1 cellular context compared by ENCODE assay signal in the genomic region with DNA sequence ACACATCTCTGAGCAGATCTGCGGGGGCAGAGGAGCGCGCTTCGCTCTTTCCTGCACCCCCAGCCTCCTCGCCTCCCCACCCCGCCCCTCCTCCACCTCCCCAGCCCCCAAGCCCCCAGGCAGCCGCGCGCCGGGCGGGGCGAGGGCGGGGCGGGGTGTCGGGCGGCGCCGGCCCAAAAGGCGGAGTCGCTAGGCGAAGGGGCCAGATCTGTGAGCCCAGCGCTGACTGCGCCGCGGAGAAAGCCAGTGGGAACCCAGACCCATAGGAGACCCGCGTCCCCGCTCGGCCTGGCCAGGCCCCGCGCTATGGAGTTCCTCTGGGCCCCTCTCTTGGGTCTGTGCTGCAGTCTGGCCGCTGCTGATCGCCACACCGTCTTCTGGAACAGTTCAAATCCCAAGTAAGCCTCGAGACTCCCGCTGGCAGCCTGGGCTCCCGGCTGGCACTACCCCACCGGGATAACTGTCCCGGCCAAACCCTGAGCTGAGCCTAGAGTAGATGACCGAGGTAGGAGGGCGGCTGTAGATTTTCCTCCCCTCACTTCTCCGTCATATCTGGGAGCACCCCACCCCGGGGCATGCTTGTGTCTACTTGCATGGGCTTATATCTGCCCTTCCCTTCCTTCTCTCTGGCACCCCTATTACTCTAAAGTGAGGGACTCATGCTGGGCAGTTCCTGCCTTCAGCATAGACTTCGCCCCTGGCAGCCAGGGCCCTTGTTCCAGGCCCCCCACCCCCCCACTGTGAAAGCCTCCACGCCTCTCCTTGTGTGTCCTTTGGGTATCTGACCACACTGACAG.
TF ChIP-seq lines count a peak whose summit lies in the region.

A gene with protein sequence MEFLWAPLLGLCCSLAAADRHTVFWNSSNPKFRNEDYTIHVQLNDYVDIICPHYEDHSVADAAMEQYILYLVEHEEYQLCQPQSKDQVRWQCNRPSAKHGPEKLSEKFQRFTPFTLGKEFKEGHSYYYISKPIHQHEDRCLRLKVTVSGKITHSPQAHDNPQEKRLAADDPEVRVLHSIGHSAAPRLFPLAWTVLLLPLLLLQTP (plus strand): TSS at position 205 of the 797 bp plus-strand sequence. CDS start 102 bp downstream, at position 307.

TF ChIP-seq in K562, 482 proteins besides CTCF, POLR2A, EP300 and RAD21 (continued from another document and continues in another):
- TF ChIP-seq, protein P1, sequence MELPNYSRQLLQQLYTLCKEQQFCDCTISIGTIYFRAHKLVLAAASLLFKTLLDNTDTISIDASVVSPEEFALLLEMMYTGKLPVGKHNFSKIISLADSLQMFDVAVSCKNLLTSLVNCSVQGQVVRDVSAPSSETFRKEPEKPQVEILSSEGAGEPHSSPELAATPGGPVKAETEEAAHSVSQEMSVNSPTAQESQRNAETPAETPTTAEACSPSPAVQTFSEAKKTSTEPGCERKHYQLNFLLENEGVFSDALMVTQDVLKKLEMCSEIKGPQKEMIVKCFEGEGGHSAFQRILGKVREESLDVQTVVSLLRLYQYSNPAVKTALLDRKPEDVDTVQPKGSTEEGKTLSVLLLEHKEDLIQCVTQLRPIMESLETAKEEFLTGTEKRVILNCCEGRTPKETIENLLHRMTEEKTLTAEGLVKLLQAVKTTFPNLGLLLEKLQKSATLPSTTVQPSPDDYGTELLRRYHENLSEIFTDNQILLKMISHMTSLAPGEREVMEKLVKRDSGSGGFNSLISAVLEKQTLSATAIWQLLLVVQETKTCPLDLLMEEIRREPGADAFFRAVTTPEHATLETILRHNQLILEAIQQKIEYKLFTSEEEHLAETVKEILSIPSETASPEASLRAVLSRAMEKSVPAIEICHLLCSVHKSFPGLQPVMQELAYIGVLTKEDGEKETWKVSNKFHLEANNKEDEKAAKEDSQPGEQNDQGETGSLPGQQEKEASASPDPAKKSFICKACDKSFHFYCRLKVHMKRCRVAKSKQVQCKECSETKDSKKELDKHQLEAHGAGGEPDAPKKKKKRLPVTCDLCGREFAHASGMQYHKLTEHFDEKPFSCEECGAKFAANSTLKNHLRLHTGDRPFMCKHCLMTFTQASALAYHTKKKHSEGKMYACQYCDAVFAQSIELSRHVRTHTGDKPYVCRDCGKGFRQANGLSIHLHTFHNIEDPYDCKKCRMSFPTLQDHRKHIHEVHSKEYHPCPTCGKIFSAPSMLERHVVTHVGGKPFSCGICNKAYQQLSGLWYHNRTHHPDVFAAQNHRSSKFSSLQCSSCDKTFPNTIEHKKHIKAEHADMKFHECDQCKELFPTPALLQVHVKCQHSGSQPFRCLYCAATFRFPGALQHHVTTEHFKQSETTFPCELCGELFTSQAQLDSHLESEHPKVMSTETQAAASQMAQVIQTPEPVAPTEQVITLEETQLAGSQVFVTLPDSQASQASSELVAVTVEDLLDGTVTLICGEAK (IDR thresholded peaks at IDR 0.05), result peak; percentile 41
- TF ChIP-seq, protein P1 (CRISPR knock-in tag; IDR thresholded peaks at IDR 0.05), result no peak
- TF ChIP-seq ZNF133 (CRISPR knock-in tag; IDR thresholded peaks at IDR 0.05) (no peak), MYBL2 (IDR thresholded peaks at IDR 0.05; ENCODE audit: low read depth) (no peak), MYBL2 (CRISPR knock-in tag; IDR thresholded peaks at IDR 0.05; ENCODE audit: borderline replicate concordance) (no peak), RBM17 (IDR thresholded peaks at IDR 0.05; ENCODE audit: borderline replicate concordance, low read depth, low read length) (no peak), GTF2F1 (IDR thresholded peaks at IDR 0.05; ENCODE audit: low read depth, low read length) (no peak), ZNF780A (CRISPR knock-in tag; IDR thresholded peaks at IDR 0.05) (no peak), TGIF2 (CRISPR knock-in tag; IDR thresholded peaks at IDR 0.05) (no peak), C11orf30 (IDR thresholded peaks at IDR 0.05; ENCODE audit: low read depth) (no peak), CCNT2 (IDR thresholded peaks at IDR 0.05; ENCODE audit: borderline replicate concordance, extremely low read depth, insufficient read length, low read depth, low read length) (no peak), ELF1 (tag; IDR thresholded peaks at IDR 0.05) (no peak), ZNF586 (CRISPR knock-in tag; conservative IDR thresholded peaks at IDR 0.05) (no peak), PTTG1 (tag; IDR thresholded peaks at IDR 0.05; ENCODE audit: low read depth) (no peak), ZFX (CRISPR knock-in tag; IDR thresholded peaks at IDR 0.05) (no peak), RBFOX2 (IDR thresholded peaks at IDR 0.05; ENCODE audit: low read depth, low read length) (peak; percentile 51), SRSF7 (optimal IDR thresholded peaks at IDR 0.05; ENCODE audit: low read depth, low read length) (no peak), DIDO1 (tag; IDR thresholded peaks at IDR 0.05; ENCODE audit: low read depth) (no peak), ZKSCAN8 (CRISPR knock-in tag; IDR thresholded peaks at IDR 0.05) (no peak), ZC3H8 (IDR thresholded peaks at IDR 0.05) (no peak)
- TF ChIP-seq, protein P2, sequence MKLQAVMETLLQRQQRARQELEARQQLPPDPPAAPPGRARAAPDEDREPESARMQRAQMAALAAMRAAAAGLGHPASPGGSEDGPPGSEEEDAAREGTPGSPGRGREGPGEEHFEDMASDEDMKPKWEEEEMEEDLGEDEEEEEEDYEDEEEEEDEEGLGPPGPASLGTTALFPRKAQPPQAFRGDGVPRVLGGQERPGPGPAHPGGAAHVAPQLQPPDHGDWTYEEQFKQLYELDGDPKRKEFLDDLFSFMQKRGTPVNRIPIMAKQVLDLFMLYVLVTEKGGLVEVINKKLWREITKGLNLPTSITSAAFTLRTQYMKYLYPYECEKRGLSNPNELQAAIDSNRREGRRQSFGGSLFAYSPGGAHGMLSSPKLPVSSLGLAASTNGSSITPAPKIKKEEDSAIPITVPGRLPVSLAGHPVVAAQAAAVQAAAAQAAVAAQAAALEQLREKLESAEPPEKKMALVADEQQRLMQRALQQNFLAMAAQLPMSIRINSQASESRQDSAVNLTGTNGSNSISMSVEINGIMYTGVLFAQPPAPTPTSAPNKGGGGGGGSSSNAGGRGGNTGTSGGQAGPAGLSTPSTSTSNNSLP (IDR thresholded peaks at IDR 0.05; ENCODE audit: borderline replicate concordance, low read depth, low read length), result no peak
- TF ChIP-seq, protein P3, sequence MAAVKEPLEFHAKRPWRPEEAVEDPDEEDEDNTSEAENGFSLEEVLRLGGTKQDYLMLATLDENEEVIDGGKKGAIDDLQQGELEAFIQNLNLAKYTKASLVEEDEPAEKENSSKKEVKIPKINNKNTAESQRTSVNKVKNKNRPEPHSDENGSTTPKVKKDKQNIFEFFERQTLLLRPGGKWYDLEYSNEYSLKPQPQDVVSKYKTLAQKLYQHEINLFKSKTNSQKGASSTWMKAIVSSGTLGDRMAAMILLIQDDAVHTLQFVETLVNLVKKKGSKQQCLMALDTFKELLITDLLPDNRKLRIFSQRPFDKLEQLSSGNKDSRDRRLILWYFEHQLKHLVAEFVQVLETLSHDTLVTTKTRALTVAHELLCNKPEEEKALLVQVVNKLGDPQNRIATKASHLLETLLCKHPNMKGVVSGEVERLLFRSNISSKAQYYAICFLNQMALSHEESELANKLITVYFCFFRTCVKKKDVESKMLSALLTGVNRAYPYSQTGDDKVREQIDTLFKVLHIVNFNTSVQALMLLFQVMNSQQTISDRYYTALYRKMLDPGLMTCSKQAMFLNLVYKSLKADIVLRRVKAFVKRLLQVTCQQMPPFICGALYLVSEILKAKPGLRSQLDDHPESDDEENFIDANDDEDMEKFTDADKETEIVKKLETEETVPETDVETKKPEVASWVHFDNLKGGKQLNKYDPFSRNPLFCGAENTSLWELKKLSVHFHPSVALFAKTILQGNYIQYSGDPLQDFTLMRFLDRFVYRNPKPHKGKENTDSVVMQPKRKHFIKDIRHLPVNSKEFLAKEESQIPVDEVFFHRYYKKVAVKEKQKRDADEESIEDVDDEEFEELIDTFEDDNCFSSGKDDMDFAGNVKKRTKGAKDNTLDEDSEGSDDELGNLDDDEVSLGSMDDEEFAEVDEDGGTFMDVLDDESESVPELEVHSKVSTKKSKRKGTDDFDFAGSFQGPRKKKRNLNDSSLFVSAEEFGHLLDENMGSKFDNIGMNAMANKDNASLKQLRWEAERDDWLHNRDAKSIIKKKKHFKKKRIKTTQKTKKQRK (IDR thresholded peaks at IDR 0.05; ENCODE audit: borderline replicate concordance, low read depth, low read length), result no peak
- TF ChIP-seq, protein P4, sequence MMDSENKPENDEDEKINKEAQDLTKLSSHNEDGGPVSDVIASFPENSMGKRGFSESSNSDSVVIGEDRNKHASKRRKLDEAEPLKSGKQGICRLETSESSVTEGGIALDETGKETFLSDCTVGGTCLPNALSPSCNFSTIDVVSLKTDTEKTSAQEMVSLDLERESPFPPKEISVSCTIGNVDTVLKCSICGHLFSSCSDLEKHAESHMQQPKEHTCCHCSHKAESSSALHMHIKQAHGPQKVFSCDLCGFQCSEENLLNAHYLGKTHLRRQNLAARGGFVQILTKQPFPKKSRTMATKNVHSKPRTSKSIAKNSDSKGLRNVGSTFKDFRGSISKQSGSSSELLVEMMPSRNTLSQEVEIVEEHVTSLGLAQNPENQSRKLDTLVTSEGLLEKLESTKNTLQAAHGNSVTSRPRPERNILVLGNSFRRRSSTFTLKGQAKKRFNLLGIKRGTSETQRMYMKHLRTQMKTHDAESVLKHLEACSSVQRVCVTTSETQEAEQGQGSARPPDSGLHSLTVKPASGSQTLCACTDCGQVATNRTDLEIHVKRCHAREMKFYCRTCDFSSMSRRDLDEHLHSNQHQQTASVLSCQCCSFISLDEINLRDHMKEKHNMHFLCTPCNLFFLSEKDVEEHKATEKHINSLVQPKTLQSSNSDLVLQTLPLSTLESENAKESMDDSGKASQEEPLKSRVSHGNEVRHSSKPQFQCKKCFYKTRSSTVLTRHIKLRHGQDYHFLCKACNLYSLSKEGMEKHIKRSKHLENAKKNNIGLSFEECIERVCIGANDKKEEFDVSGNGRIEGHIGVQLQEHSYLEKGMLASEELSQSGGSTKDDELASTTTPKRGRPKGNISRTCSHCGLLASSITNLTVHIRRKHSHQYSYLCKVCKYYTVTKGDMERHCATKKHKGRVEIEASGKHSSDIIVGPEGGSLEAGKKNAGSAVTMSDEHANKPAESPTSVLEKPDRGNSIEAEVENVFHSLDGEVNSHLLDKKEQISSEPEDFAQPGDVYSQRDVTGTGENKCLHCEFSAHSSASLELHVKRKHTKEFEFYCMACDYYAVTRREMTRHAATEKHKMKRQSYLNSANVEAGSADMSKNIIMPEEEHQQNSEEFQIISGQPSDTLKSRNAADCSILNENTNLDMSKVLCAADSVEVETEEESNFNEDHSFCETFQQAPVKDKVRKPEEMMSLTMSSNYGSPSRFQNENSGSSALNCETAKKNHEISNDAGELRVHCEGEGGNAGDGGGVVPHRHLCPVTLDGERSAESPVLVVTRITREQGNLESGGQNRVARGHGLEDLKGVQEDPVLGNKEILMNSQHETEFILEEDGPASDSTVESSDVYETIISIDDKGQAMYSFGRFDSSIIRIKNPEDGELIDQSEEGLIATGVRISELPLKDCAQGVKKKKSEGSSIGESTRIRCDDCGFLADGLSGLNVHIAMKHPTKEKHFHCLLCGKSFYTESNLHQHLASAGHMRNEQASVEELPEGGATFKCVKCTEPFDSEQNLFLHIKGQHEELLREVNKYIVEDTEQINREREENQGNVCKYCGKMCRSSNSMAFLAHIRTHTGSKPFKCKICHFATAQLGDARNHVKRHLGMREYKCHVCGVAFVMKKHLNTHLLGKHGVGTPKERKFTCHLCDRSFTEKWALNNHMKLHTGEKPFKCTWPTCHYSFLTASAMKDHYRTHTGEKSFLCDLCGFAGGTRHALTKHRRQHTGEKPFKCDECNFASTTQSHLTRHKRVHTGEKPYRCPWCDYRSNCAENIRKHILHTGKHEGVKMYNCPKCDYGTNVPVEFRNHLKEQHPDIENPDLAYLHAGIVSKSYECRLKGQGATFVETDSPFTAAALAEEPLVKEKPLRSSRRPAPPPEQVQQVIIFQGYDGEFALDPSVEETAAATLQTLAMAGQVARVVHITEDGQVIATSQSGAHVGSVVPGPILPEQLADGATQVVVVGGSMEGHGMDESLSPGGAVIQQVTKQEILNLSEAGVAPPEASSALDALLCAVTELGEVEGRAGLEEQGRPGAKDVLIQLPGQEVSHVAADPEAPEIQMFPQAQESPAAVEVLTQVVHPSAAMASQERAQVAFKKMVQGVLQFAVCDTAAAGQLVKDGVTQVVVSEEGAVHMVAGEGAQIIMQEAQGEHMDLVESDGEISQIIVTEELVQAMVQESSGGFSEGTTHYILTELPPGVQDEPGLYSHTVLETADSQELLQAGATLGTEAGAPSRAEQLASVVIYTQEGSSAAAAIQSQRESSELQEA (IDR thresholded peaks at IDR 0.05; ENCODE audit: low read depth), result no peak
